21 cellular contexts compared by ENCODE assay signal in genomic region chr3:146801492-146801891, GRCh38.
DNase-seq lines count a peak whose midpoint lies in the region; ATAC-seq and TF ChIP-seq lines count a peak whose summit lies in the region.
"Had no signal": no experiment of that assay in that cellular context is flagged by ENCODE, and none has a peak within 500 bp of the region (broad histone marks: within the 10 kb centered on the region; RNA-seq: fewer than 3 reads in every experiment).

No MANE protein-coding gene starts in this region.

- H3K27me3 ChIP-seq in brain microvascular endothelial cell (replicated peaks) (no peaks in the 10 kb centered on the region), ovary (no peaks in the 10 kb centered on the region)
- H3K27me3 ChIP-seq: BLaER1 had no signal

- intact Hi-C loops in ovary (cut with DNase I) = no loop called here

- peak; percentile 12 for DNase-seq in NCI-H82 (lab: John Stamatoyannopoulos, UW)
- no peak for DNase-seq in NCI-H82 treated with DMSO at 0.1 percent for 48 hours (lab: John Stamatoyannopoulos, UW; ENCODE audit: unreplicated experiment)
- DNase-seq in NCI-H146 (lab: John Stamatoyannopoulos, UW) = peak; percentile 21
- DNase-seq in brain microvascular endothelial cell = peak; percentile 34
- DNase-seq in erythroblast (lab: John Stamatoyannopoulos, UW) = no peak
- no peak for DNase-seq in ovary
- DNase-seq: CD4-positive, CD25-positive, alpha-beta regulatory T cell; DMS53; NCI-H1048; NCI-H187; NCI-H2081 treated with DMSO at 0.1 percent for 48 hours; NCI-H2227 treated with DMSO at 0.1 percent for 48 hours; NCI-H510A; NCI-H69; SHP77; T-helper 2 cell had no signal

- TF ChIP-seq POLR2A in erythroblast (IDR thresholded peaks at IDR 0.05; ENCODE audit: low read length) (no peak), ovary (IDR thresholded peaks at IDR 0.05) (no peak)

- H3K4me1 ChIP-seq in ovary (ENCODE audit: insufficient read depth) = no peaks in the 10 kb centered on the region

- H3K36me3 ChIP-seq in brain microvascular endothelial cell (replicated peaks) = no peaks in the 10 kb centered on the region
- no peaks in the 10 kb centered on the region for H3K36me3 ChIP-seq in ovary
- H3K36me3 ChIP-seq: BLaER1 had no signal

- ATAC-seq in GM21423 (IDR thresholded peaks at IDR 0.05; ENCODE audit: unreplicated experiment) = no peak
- ATAC-seq: Panc1 had no signal

- H3K9me3 Mint-ChIP-seq in nephron = no peaks in the 10 kb centered on the region

- TF ChIP-seq EP300 in ovary (IDR thresholded peaks at IDR 0.05) = no peak

- no peak overlapping the region for H3K4me3 Mint-ChIP-seq in nephron
- H3K4me3 Mint-ChIP-seq: CD4-positive, CD25-positive, alpha-beta regulatory T cell had no signal

- H3K27ac ChIP-seq in brain microvascular endothelial cell (no peak overlapping the region), ovary (no peak overlapping the region)
- H3K27ac ChIP-seq: BLaER1, RWPE1 had no signal

- in situ Hi-C loops in brain microvascular endothelial cell (cut with HindIII; ENCODE audit: low pct_ligation_motif_present, low sequenced_read_pairs) = no loop called here

- peaks cover 22% of the 10 kb centered on the region for H3K4me1 Mint-ChIP-seq in nephron
- H3K4me1 Mint-ChIP-seq: CD4-positive, CD25-positive, alpha-beta regulatory T cell had no signal

- no peak for TF ChIP-seq CTCF in brain microvascular endothelial cell (IDR thresholded peaks at IDR 0.05; ENCODE audit: low read depth, low read length, missing control alignments)
- TF ChIP-seq CTCF in nephron (IDR thresholded peaks at IDR 0.05; ENCODE audit: unreplicated experiment in 3 of 3) = no peak
- TF ChIP-seq CTCF in ovary (IDR thresholded peaks at IDR 0.05) = no peak

- no peaks in the 10 kb centered on the region for H3K36me3 Mint-ChIP-seq in nephron (ENCODE audit: low read depth)
- H3K36me3 Mint-ChIP-seq: CD4-positive, CD25-positive, alpha-beta regulatory T cell had no signal

- no peaks in the 10 kb centered on the region for H3K9me3 ChIP-seq in ovary
- H3K9me3 ChIP-seq: BLaER1 had no signal

- no peaks in the 10 kb centered on the region for H3K27me3 Mint-ChIP-seq in nephron (ENCODE audit: low read depth)

- H3K4me3 ChIP-seq in brain microvascular endothelial cell (ENCODE audit: low read depth, low read length) = no peak overlapping the region
- no peak overlapping the region for H3K4me3 ChIP-seq in ovary
- H3K4me3 ChIP-seq: BLaER1 had no signal

- peak overlapping the region in 2 of 3 experiments; percentile 18 for H3K27ac Mint-ChIP-seq in nephron
- H3K27ac Mint-ChIP-seq: CD4-positive, CD25-positive, alpha-beta regulatory T cell had no signal

- WGBS in ovary, 3 donors = 47 to 60% (median 58%) methylated on average over 2 of the region's 2 CpGs

Comparison
In these comparisons a context has a peak if more than half of its experiments do, and no peak if none do; other contexts are left out.
1. DNase-seq: peak in NCI-H82 (single experiment), NCI-H146 (single experiment) and brain microvascular endothelial cell (single experiment); none in NCI-H82 treated with DMSO at 0.1 percent for 48 hours (single experiment), erythroblast (0 of 2) and ovary (0 of 5).